8 cellular contexts compared by ENCODE assay signal in genomic region chr3:184248454-184249411, GRCh38. TPM values are rescaled to one million over a fixed set of nuclear protein-coding genes. Genes with fewer than 3 reads are reported as not detected.
DNase-seq lines count a peak whose midpoint lies in the region; ATAC-seq and TF ChIP-seq lines count a peak whose summit lies in the region.

Gene ALG3 (minus strand): TSS chr3:184248962. CDS start chr3:184248940, 22 bp downstream.

- TF ChIP-seq POLR2A in gastroesophageal sphincter (IDR thresholded peaks at IDR 0.05) = peak; percentile 48 to 56

- in situ Hi-C loops in SK-MEL-5 (cut with HindIII; ENCODE audit: low pct_unique_long_range_greater_than_20kb, low sequenced_read_pairs) = no loop called here

- H3K27ac ChIP-seq in gastroesophageal sphincter = peak within 1 kb of the TSS; percentile 59 to 85 (median 83)

- H3K27ac Mint-ChIP-seq in activated naive CD4-positive, alpha-beta T cell treated with anti-CD3 and anti-CD28 coated beads for 36 hours = peak within 1 kb of the TSS; percentile 95

- peaks cover 9% of the 10 kb centered on the region for H3K4me1 Mint-ChIP-seq in activated naive CD4-positive, alpha-beta T cell treated with anti-CD3 and anti-CD28 coated beads for 36 hours (ENCODE audit: low read depth)

- intact Hi-C loops in activated naive CD4-positive, alpha-beta T cell treated with anti-CD3 and anti-CD28 coated beads for 36 hours (cut with micrococcal nuclease) = loop anchor here (1.0 to 10.0 kb wide), 12 partner anchors 51 to 614 kb away; partner anchors contain the start of genes ABCC5, ABCF3, AP2M1 and DVL3

- H3K36me3 Mint-ChIP-seq in activated naive CD4-positive, alpha-beta T cell treated with anti-CD3 and anti-CD28 coated beads for 36 hours (ENCODE audit: low read depth) = peaks cover 19% of the 10 kb centered on the region

- no peaks in the 10 kb centered on the region for H3K27me3 ChIP-seq in gastroesophageal sphincter

- H3K9me3 ChIP-seq in gastroesophageal sphincter = no peaks in the 10 kb centered on the region

- 0 out of 2 replicates have a peak, but pooled peaks have one; percentile 3 for TF ChIP-seq CTCF in LNCaP clone FGC (IDR thresholded peaks at IDR 0.05; ENCODE audit: control insufficient read depth, extremely low read depth, insufficient read depth)
- TF ChIP-seq CTCF in gastroesophageal sphincter (IDR thresholded peaks at IDR 0.05) = peak in 1 of 4 experiments; percentile 27
- TF ChIP-seq CTCF in subcutaneous adipose tissue (IDR thresholded peaks at IDR 0.05; ENCODE audit: low read depth) = no peak

- H3K4me3 Mint-ChIP-seq in activated naive CD4-positive, alpha-beta T cell treated with anti-CD3 and anti-CD28 coated beads for 36 hours = peak within 1 kb of the TSS; percentile 91

- H3K9me3 Mint-ChIP-seq in activated naive CD4-positive, alpha-beta T cell treated with anti-CD3 and anti-CD28 coated beads for 36 hours = no peaks in the 10 kb centered on the region

- no peak for TF ChIP-seq EP300 in gastroesophageal sphincter (IDR thresholded peaks at IDR 0.05)

- H3K36me3 ChIP-seq in gastroesophageal sphincter = peaks cover 0 to 24% of the 10 kb centered on the region in 2 donors

- peaks cover 3 to 32% (median 4%) of the 10 kb centered on the region in 3 donors for H3K4me1 ChIP-seq in gastroesophageal sphincter

- H3K4me3 ChIP-seq in LNCaP clone FGC (ENCODE audit: low read depth, low read length) = peak within 1 kb of the TSS; percentile 73
- peak within 1 kb of the TSS; percentile 92 to 98 for H3K4me3 ChIP-seq in gastroesophageal sphincter

- CTCF ChIA-PET in activated naive CD4-positive, alpha-beta T cell treated with anti-CD3 and anti-CD28 coated beads for 36 hours (lab: Charles Lee) = interaction anchor here (0.6 to 7.0 kb wide), 6 partner anchors 9 to 87 kb away, joined by 3 to 48 read pairs (median 4); partner anchors contain the start of gene VWA5B2

- no peaks in the 10 kb centered on the region for H3K27me3 Mint-ChIP-seq in activated naive CD4-positive, alpha-beta T cell treated with anti-CD3 and anti-CD28 coated beads for 36 hours (ENCODE audit: low read depth)

- WGBS in gastroesophageal sphincter (ENCODE audit: low coverage in 1 of 2), 2 donors = 1% methylated on average over 12 to 19 of the region's 49 CpGs

- peak; percentile 34 for DNase-seq in DMS79 (lab: John Stamatoyannopoulos, UW)
- peak; percentile 62 for DNase-seq in LNCaP clone FGC (ENCODE audit: low read depth)
- DNase-seq in SK-MEL-5 (ENCODE audit: low read depth, low spot score) = peak; percentile 82
- peak; percentile 90 for DNase-seq in activated naive CD4-positive, alpha-beta T cell treated with anti-CD3 and anti-CD28 coated beads for 36 hours
- peak; percentile 43 for DNase-seq in non-pigmented ciliary epithelial cell (ENCODE audit: low read depth)

- ATAC-seq in GM21737 (IDR thresholded peaks at IDR 0.05; ENCODE audit: unreplicated experiment) = peak; percentile 57
- ATAC-seq in gastroesophageal sphincter = peak; percentile 80

RNA-seq across cellular contexts. Expression of gene ALG3, which starts in this region (rescaled TPM):
- 96.6 and 100 TPM in 2 replicates for total RNA-seq in SK-MEL-5 (2014; rRNA removed; shearing (Covaris generic))
- polyA plus RNA-seq in SK-MEL-5 (2015; cell fraction: cytosol; rRNA removed) = 242 and 254 TPM in 2 replicates
- 322 and 374 TPM in 2 replicates for polyA plus RNA-seq in SK-MEL-5 (2015; cell fraction: nucleus; rRNA removed)
- 10 to 100 TPM; 28.9 to 31.0 TPM for total RNA-seq in activated naive CD4-positive, alpha-beta T cell treated with anti-CD3 and anti-CD28 coated beads for 36 hours
- total RNA-seq in gastroesophageal sphincter = 10 to 100 TPM; 30.0 to 62.6 (median 38.6) TPM
- 10 to 100 TPM; 23.3 to 53.7 (median 47.9) TPM for total RNA-seq in subcutaneous adipose tissue

Comparison
In these comparisons a context has a peak if more than half of its experiments do, and no peak if none do; other contexts are left out.
1. Peak in every context shown above with its lines: DNase-seq, ATAC-seq, H3K4me3 ChIP-seq and H3K27ac ChIP-seq.
2. DNase-seq: peak in every context shown above with its lines; median percentile 90 in activated naive CD4-positive, alpha-beta T cell treated with anti-CD3 and anti-CD28 coated beads for 36 hours; 82 in SK-MEL-5; 62 in LNCaP clone FGC; 43 in non-pigmented ciliary epithelial cell; 34 in DMS79.